In the genomic region with DNA sequence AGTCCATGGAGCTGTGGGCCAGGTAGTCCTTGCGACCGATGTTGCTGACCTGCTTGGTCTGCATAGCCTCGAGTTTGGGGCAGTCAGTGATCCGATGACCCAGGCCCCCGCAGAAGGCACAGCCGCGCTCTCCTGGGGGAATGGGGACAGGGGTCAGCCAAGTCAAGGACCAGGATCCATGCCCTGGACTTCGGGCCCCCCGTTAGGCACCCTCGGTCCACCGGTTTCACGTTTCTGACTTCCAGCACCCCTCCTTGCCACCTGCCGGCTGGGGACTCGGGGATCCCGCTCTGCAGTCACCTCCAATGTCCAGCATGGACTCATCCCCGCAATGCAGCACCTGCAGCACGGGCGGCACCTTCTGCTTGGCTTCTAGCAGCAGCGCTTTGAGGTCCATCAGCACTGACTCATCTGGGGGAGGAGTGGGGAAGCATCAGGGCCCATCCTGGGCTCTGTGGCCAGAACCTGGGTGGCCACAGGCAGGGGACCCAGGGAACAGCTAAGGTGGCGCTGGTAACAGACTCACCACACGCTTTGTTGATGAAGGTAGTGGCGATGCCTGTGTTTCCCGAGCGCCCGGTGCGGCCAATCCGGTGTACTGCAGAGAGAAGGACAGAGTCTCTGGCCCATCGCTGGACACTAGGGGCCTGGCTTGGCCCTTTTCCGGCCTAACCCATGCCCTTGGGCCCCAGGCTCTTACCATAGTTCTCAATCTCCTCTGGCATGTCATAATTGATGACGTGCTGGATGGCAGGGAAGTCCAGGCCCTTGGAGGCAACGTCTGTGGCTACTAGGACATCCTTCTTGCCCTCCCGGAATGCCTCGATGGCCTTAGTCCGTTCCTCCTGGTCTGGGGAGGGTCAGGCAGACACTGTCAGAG, we compare ENCODE assay signal across 1 cellular context.
TF ChIP-seq lines count a peak whose summit lies in the region.

No MANE protein-coding gene starts in this region.

TF ChIP-seq in endothelial cell of umbilical vein, 7 proteins besides CTCF, POLR2A, EP300 and RAD21:
- TF ChIP-seq JUN (IDR thresholded peaks at IDR 0.05; ENCODE audit: borderline replicate concordance, insufficient read depth, insufficient read length, low read depth) (no peak), MYC (IDR thresholded peaks at IDR 0.05; ENCODE audit: low read depth, low read length) (no peak), POLR2AphosphoS5 (IDR thresholded peaks at IDR 0.05; ENCODE audit: insufficient read depth, low read depth, low read length) (no peak), FOS (IDR thresholded peaks at IDR 0.05; ENCODE audit: borderline replicate concordance, insufficient read depth, low read length) (no peak), EZH2 (IDR thresholded peaks at IDR 0.05; ENCODE audit: borderline replicate concordance, low read depth, low read length, severe bottlenecking) (no peak), GATA2 (IDR thresholded peaks at IDR 0.05; ENCODE audit: insufficient read depth, insufficient read length, low read depth, low read length) (no peak)
- TF ChIP-seq, protein P1, sequence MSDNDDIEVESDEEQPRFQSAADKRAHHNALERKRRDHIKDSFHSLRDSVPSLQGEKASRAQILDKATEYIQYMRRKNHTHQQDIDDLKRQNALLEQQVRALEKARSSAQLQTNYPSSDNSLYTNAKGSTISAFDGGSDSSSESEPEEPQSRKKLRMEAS (IDR thresholded peaks at IDR 0.05; ENCODE audit: insufficient read depth, insufficient read length): no peak
